Comparison of ENCODE assay signal across 27 cellular contexts in genomic region chrX:114050075-114050796, GRCh38.
"Had no signal": no experiment of that assay in that cellular context is flagged by ENCODE, and none has a peak within 500 bp of the region (broad histone marks: within the 10 kb centered on the region; RNA-seq: fewer than 3 reads in every experiment).

No MANE protein-coding gene starts in this region.

- ATAC-seq: heart right ventricle; left cardiac atrium; left lung; naive thymus-derived CD4-positive, alpha-beta T cell; stimulated activated effector memory CD8-positive, alpha-beta T cell treated with anti-CD3 and anti-CD28 coated beads, Interleukin-12 subunit alpha, Interleukin-12 subunit beta, amount 100 ng/mL, for 72 hours had no signal

- H3K79me2 ChIP-seq: parathyroid adenoma had no signal

- H3K4me3 ChIP-seq: colonic mucosa, esophagus squamous epithelium, heart right ventricle, left lung, neural progenitor cell, right atrium auricular region, sigmoid colon, testis, tibial artery, upper lobe of left lung had no signal

- H3K9me3 ChIP-seq: colonic mucosa, esophagus squamous epithelium, heart right ventricle, left lung, right atrium auricular region, sigmoid colon, testis, tibial artery, upper lobe of left lung had no signal

- DNase-seq: colonic mucosa; effector CD8-positive, alpha-beta T cell; esophagus squamous epithelium; foreskin melanocyte; glutamatergic neuron; heart right ventricle; hippocampal formation; left cardiac atrium; left lung; mesenchymal stem cell; midbrain; naive thymus-derived CD4-positive, alpha-beta T cell; sigmoid colon; stimulated activated CD4-positive, alpha-beta T cell treated with anti-CD3 and anti-CD28 coated beads, Interleukin-2, amount 100 ng/mL, for 24 hours; stimulated activated CD4-positive, alpha-beta T cell treated with anti-CD3 and anti-CD28 coated beads, Interleukin-4, amount 100 ng/mL, for 24 hours; stimulated activated naive CD4-positive, alpha-beta T cell treated with Interleukin-2 at 50 U/mL for 16 hours; substantia nigra; testis; tibial artery; upper lobe of left lung had no signal

- H3K4me2 ChIP-seq: neural progenitor cell had no signal

- H3K36me3 Mint-ChIP-seq: naive thymus-derived CD4-positive, alpha-beta T cell; neural progenitor cell; stimulated activated effector memory CD8-positive, alpha-beta T cell treated with anti-CD3 and anti-CD28 coated beads, Interleukin-12 subunit alpha, Interleukin-12 subunit beta, amount 100 ng/mL, for 72 hours had no signal

- H3K27me3 ChIP-seq: colonic mucosa, esophagus squamous epithelium, heart right ventricle, left lung, neural progenitor cell, right atrium auricular region, sigmoid colon, testis, tibial artery, upper lobe of left lung had no signal

- H3K9me3 Mint-ChIP-seq: dendritic cell treated with granulocyte-macrophage colony-stimulating factor and Interleukin-4, amounts not matched to agents 40 ng/mL and 50 ng/mL, for 4 days; nephron; neural progenitor cell had no signal

- H3K27ac Mint-ChIP-seq: dendritic cell treated with granulocyte-macrophage colony-stimulating factor and Interleukin-4, amounts not matched to agents 40 ng/mL and 50 ng/mL, for 4 days; naive thymus-derived CD4-positive, alpha-beta T cell; nephron; neural progenitor cell; progenitor cell of endocrine pancreas; stimulated activated effector memory CD8-positive, alpha-beta T cell treated with anti-CD3 and anti-CD28 coated beads, Interleukin-12 subunit alpha, Interleukin-12 subunit beta, amount 100 ng/mL, for 72 hours had no signal

- H3K4me3 Mint-ChIP-seq: dendritic cell treated with granulocyte-macrophage colony-stimulating factor and Interleukin-4, amounts not matched to agents 40 ng/mL and 50 ng/mL, for 4 days; naive thymus-derived CD4-positive, alpha-beta T cell; nephron; neural progenitor cell; stimulated activated effector memory CD8-positive, alpha-beta T cell treated with anti-CD3 and anti-CD28 coated beads, Interleukin-12 subunit alpha, Interleukin-12 subunit beta, amount 100 ng/mL, for 72 hours had no signal

- H3K4me1 Mint-ChIP-seq: naive thymus-derived CD4-positive, alpha-beta T cell; nephron; neural progenitor cell; stimulated activated effector memory CD8-positive, alpha-beta T cell treated with anti-CD3 and anti-CD28 coated beads, Interleukin-12 subunit alpha, Interleukin-12 subunit beta, amount 100 ng/mL, for 72 hours had no signal

- H2AFZ ChIP-seq: neural progenitor cell, parathyroid adenoma had no signal

- H3K27ac ChIP-seq: colonic mucosa, esophagus squamous epithelium, heart right ventricle, left lung, parathyroid adenoma, right atrium auricular region, sigmoid colon, testis, tibial artery, upper lobe of left lung had no signal

- H3K36me3 ChIP-seq: colonic mucosa, esophagus squamous epithelium, heart right ventricle, left lung, right atrium auricular region, sigmoid colon, tibial artery, upper lobe of left lung had no signal

- H3K9ac ChIP-seq: neural progenitor cell, parathyroid adenoma had no signal

- H3K27me3 Mint-ChIP-seq: dendritic cell treated with granulocyte-macrophage colony-stimulating factor and Interleukin-4, amounts not matched to agents 40 ng/mL and 50 ng/mL, for 4 days; naive thymus-derived CD4-positive, alpha-beta T cell; progenitor cell of endocrine pancreas had no signal

- H3K4me1 ChIP-seq: colonic mucosa, esophagus squamous epithelium, heart right ventricle, left lung, parathyroid adenoma, right atrium auricular region, sigmoid colon, testis, tibial artery, upper lobe of left lung had no signal
